ENCODE assay signal across 32 cellular contexts in genomic region chr9:122780026-122780425, GRCh38. TPM values are rescaled to one million over a fixed set of nuclear protein-coding genes. Genes with fewer than 3 reads are reported as not detected.
"Had no signal": no experiment of that assay in that cellular context is flagged by ENCODE, and none has a peak within 500 bp of the region (broad histone marks: within the 10 kb centered on the region; RNA-seq: fewer than 3 reads in every experiment).

No MANE protein-coding gene starts in this region.

- H3K4me3 ChIP-seq: ascending aorta, body of pancreas, cardiac muscle cell, SJCRH30 had no signal

- H3K36me3 ChIP-seq: ascending aorta, cardiac muscle cell, SJCRH30 had no signal

- ATAC-seq: activated naive CD4-positive, alpha-beta T cell treated with anti-CD3 and anti-CD28 coated beads, Interleukin-2, amount 50 U/mL, for 72 hours; activated naive CD8-positive, alpha-beta T cell treated with anti-CD3 and anti-CD28 coated beads, Interleukin-2, amount 50 U/mL, for 24 hours; activated T-cell treated with anti-CD3 and anti-CD28 coated beads, Interleukin-2, amount 50 U/mL, for 4 hours; body of pancreas; Panc1 had no signal

- H3K4me2 ChIP-seq: SK-N-SH had no signal

- H3K27me3 ChIP-seq: ascending aorta, body of pancreas, cardiac muscle cell had no signal

- H3K27ac ChIP-seq: ascending aorta, body of pancreas, cardiac muscle cell, VCaP had no signal

- H3K4me1 ChIP-seq: ascending aorta, body of pancreas had no signal

- DNase-seq: activated CD4-positive, alpha-beta memory T cell treated with anti-CD3 and anti-CD28 coated beads for 36 hours; activated CD4-positive, alpha-beta T cell treated with anti-CD3 and anti-CD28 coated beads, Interleukin-2, amount 10 ng/mL, durations not matched to agents 7 days and 5 days; activated CD4-positive, CD25-positive, alpha-beta regulatory T cell; activated CD8-positive, alpha-beta memory T cell treated with anti-CD3 and anti-CD28 coated beads for 24 hours; activated effector memory CD4-positive, alpha-beta T cell treated with anti-CD3 and anti-CD28 coated beads, Interleukin-2, amount 50 U/mL, for 16 hours; activated naive CD4-positive, alpha-beta T cell treated with Interleukin-2 at 50 U/mL for 16 hours; activated naive CD8-positive, alpha-beta T cell treated with anti-CD3 and anti-CD28 coated beads, Interleukin-2, amount 50 U/mL, for 24 hours; activated T-cell treated with anti-CD3 and anti-CD28 coated beads, Interleukin-2, amount 50 U/mL, for 4 hours; amniotic stem cell; body of pancreas; NCI-H1092; NCI-H1417; NCI-H2029; NCI-H2107; NCI-H2171 treated with DMSO at 0.1 percent for 48 hours; NCI-H226; NCI-H526 treated with DMSO at 0.1 percent for 48 hours; NCI-H82; Right ventricle myocardium superior; RPMI8226; SJCRH30; SK-N-SH; T-helper 1 cell had no signal

- H3K9me3 ChIP-seq: ascending aorta, body of pancreas, SJCRH30, SK-N-SH had no signal

- H3K9ac ChIP-seq: SK-N-SH had no signal

RNA-seq across cellular contexts. Expression of gene OR5C1, which starts 8.7 kb away (rescaled TPM):
- total RNA-seq: activated CD4-positive, alpha-beta memory T cell treated with anti-CD3 and anti-CD28 coated beads for 36 hours; activated CD4-positive, alpha-beta T cell treated with anti-CD3 and anti-CD28 coated beads, Interleukin-2, amount 10 ng/mL, durations not matched to agents 7 days and 5 days; activated naive CD4-positive, alpha-beta T cell treated with anti-CD3 and anti-CD28 coated beads, Interleukin-2, amount 50 U/mL, for 72 hours; activated T-cell treated with anti-CD3 and anti-CD28 coated beads, Interleukin-2, amount 50 U/mL, for 4 hours; ascending aorta; body of pancreas; cardiac muscle cell; MCF 10A; NCI-H460; OCI-LY7; Right ventricle myocardium superior; SJCRH30; T-helper 2 cell treated with Interferon-gamma antibody and Interleukin-4, amounts not matched to agents 100 ng/mL and 5 ng/mL, for 36 hours had no signal
- polyA plus RNA-seq: cardiac muscle cell, SK-N-SH had no signal

RNA-seq across cellular contexts. Expression of gene OR1K1, which starts 19.9 kb away (rescaled TPM):
- total RNA-seq: activated CD4-positive, alpha-beta memory T cell treated with anti-CD3 and anti-CD28 coated beads for 36 hours; activated CD4-positive, alpha-beta T cell treated with anti-CD3 and anti-CD28 coated beads, Interleukin-2, amount 10 ng/mL, durations not matched to agents 7 days and 5 days; activated naive CD4-positive, alpha-beta T cell treated with anti-CD3 and anti-CD28 coated beads, Interleukin-2, amount 50 U/mL, for 72 hours; activated T-cell treated with anti-CD3 and anti-CD28 coated beads, Interleukin-2, amount 50 U/mL, for 4 hours; ascending aorta; body of pancreas; cardiac muscle cell; MCF 10A; NCI-H460; OCI-LY7; Right ventricle myocardium superior; SJCRH30; T-helper 2 cell treated with Interferon-gamma antibody and Interleukin-4, amounts not matched to agents 100 ng/mL and 5 ng/mL, for 36 hours had no signal
- polyA plus RNA-seq: SK-N-SH had no signal

RNA-seq across cellular contexts. Expression of gene OR1L6, which starts 37.9 kb away (rescaled TPM):
- total RNA-seq: activated CD4-positive, alpha-beta memory T cell treated with anti-CD3 and anti-CD28 coated beads for 36 hours; activated CD4-positive, alpha-beta T cell treated with anti-CD3 and anti-CD28 coated beads, Interleukin-2, amount 10 ng/mL, durations not matched to agents 7 days and 5 days; activated naive CD4-positive, alpha-beta T cell treated with anti-CD3 and anti-CD28 coated beads, Interleukin-2, amount 50 U/mL, for 72 hours; activated T-cell treated with anti-CD3 and anti-CD28 coated beads, Interleukin-2, amount 50 U/mL, for 4 hours; ascending aorta; body of pancreas; cardiac muscle cell; MCF 10A; NCI-H460; OCI-LY7; Right ventricle myocardium superior; SJCRH30; T-helper 2 cell treated with Interferon-gamma antibody and Interleukin-4, amounts not matched to agents 100 ng/mL and 5 ng/mL, for 36 hours had no signal
- polyA plus RNA-seq: SK-N-SH had no signal

RNA-seq across cellular contexts. Expression of gene OR1L4, which starts 56.2 kb away (rescaled TPM):
- total RNA-seq: activated CD4-positive, alpha-beta memory T cell treated with anti-CD3 and anti-CD28 coated beads for 36 hours; activated CD4-positive, alpha-beta T cell treated with anti-CD3 and anti-CD28 coated beads, Interleukin-2, amount 10 ng/mL, durations not matched to agents 7 days and 5 days; activated naive CD4-positive, alpha-beta T cell treated with anti-CD3 and anti-CD28 coated beads, Interleukin-2, amount 50 U/mL, for 72 hours; activated T-cell treated with anti-CD3 and anti-CD28 coated beads, Interleukin-2, amount 50 U/mL, for 4 hours; ascending aorta; body of pancreas; cardiac muscle cell; MCF 10A; NCI-H460; OCI-LY7; Right ventricle myocardium superior; SJCRH30; T-helper 2 cell treated with Interferon-gamma antibody and Interleukin-4, amounts not matched to agents 100 ng/mL and 5 ng/mL, for 36 hours had no signal
- polyA plus RNA-seq: cardiac muscle cell, SK-N-SH had no signal
